ENCODE assay signal across 8 cellular contexts in genomic region chr5:179550511-179551342, GRCh38. TPM values are rescaled to one million over a fixed set of nuclear protein-coding genes. Genes with fewer than 3 reads are reported as not detected.
A peak's percentile ranks its signal among the peaks of the same experiment; 100 is the strongest.
DNase-seq lines count a peak whose midpoint lies in the region; ATAC-seq and TF ChIP-seq lines count a peak whose summit lies in the region.

Gene RUFY1, plus strand, starts transcription at chr5:179550554. Its CDS starts 16 bp downstream, at chr5:179550570.

- POLR2A ChIA-PET in IMR-90 (lab: Charles Lee; ENCODE audit: unreplicated experiment): interaction anchor here (1.0 kb wide), 1 partner anchor 9 kb away, joined by 7 read pairs; no protein-coding TSS in a partner anchor

- peak within 1 kb of the TSS; percentile 94 for H2BK5ac ChIP-seq in IMR-90 (ENCODE audit: low read depth, low read length, poor library complexity, severe bottlenecking)

- H3K18ac ChIP-seq in IMR-90 (ENCODE audit: low read depth, low read length): peak within 1 kb of the TSS; percentile 87

- no peaks in the 10 kb centered on the region for H3K9me3 ChIP-seq in DOHH2 (ENCODE audit: control insufficient read depth, insufficient read depth, low read length)
- H3K9me3 ChIP-seq in IMR-90 (ENCODE audit: control insufficient read depth, insufficient read depth, low read length): no peaks in the 10 kb centered on the region
- H3K9me3 ChIP-seq in SJCRH30 (replicated peaks): peaks cover 3% of the 10 kb centered on the region; the same call in 1 of the 2 replicates
- H3K9me3 ChIP-seq in gastroesophageal sphincter: no peaks in the 10 kb centered on the region

- peak within 1 kb of the TSS; percentile 91 for H4K91ac ChIP-seq in IMR-90 (ENCODE audit: insufficient read depth, low read depth, low read length)

- H2AFZ ChIP-seq in IMR-90 (replicated peaks; ENCODE audit: low read length, poor library complexity): peak within 1 kb of the TSS; percentile 89

- intact Hi-C loops in IMR-90 (cut with micrococcal nuclease): loop anchor here (5.0 to 10.0 kb wide), 3 partner anchors 246 to 926 kb away; partner anchors contain the start of genes CLK4 and ZNF354A

- H2BK15ac ChIP-seq in IMR-90 (ENCODE audit: low read depth, low read length): peak within 1 kb of the TSS; percentile 91; the same call in 1 of the 3 replicates

- peak within 1 kb of the TSS; percentile 44; the same call in 1 of the 2 replicates for H2BK20ac ChIP-seq in IMR-90 (ENCODE audit: low read depth, low read length)

- peak within 1 kb of the TSS; percentile 96 for H2AK9ac ChIP-seq in IMR-90 (replicated peaks; ENCODE audit: low read depth, low read length, poor library complexity)

- peak within 1 kb of the TSS; percentile 73 for H2AK5ac ChIP-seq in IMR-90 (ENCODE audit: low read depth, low read length)

- peak within 1 kb of the TSS; percentile 47 for H2BK120ac ChIP-seq in IMR-90 (ENCODE audit: low read depth, low read length)

- dilution Hi-C loops in IMR-90 (cut with HindIII; ENCODE audit: low sequenced_read_pairs, unreplicated experiment): no loop called here

- TF ChIP-seq CTCF in DOHH2 (IDR thresholded peaks at IDR 0.05; ENCODE audit: low read depth, low read length, poor library complexity, severe bottlenecking) (no peak), IMR-90 (conservative IDR thresholded peaks at IDR 0.05; ENCODE audit: low read depth, low read length) (no peak), gastroesophageal sphincter (IDR thresholded peaks at IDR 0.05) (peak in 2 of 4 experiments; percentile 49 to 54)

- ATAC-seq in GM21528 (IDR thresholded peaks at IDR 0.05; ENCODE audit: low FRiP score, unreplicated experiment) (peak; percentile 83), IMR-90 (ENCODE audit: low read depth) (peak; percentile 77), gastroesophageal sphincter (peak; percentile 92)

- H3K4me3 ChIP-seq in DOHH2 (ENCODE audit: low read length) (peak within 1 kb of the TSS; percentile 88), IMR-90 (ENCODE audit: insufficient read depth, low read depth, low read length) (peak within 1 kb of the TSS; percentile 99), SJCRH30 (peak within 1 kb of the TSS; percentile 82), gastroesophageal sphincter (peak within 1 kb of the TSS; percentile 72 to 81)

- H3K4me2 ChIP-seq in DOHH2 (ENCODE audit: low read length): peak within 1 kb of the TSS; percentile 73
- peak within 1 kb of the TSS; percentile 78 for H3K4me2 ChIP-seq in IMR-90 (ENCODE audit: low read depth, low read length)

- peak within 1 kb of the TSS; percentile 77; the same call in 1 of the 2 replicates for H3K23ac ChIP-seq in IMR-90 (ENCODE audit: low read depth, low read length)

- H3K14ac ChIP-seq in IMR-90 (replicated peaks; ENCODE audit: low read depth, low read length): peak within 1 kb of the TSS; percentile 93

- peak within 1 kb of the TSS; percentile 89 for H3K4ac ChIP-seq in IMR-90 (ENCODE audit: low read depth, low read length)

- no peak for TF ChIP-seq EP300 in gastroesophageal sphincter (IDR thresholded peaks at IDR 0.05)

- TF ChIP-seq RAD21 in IMR-90 (IDR thresholded peaks at IDR 0.05; ENCODE audit: low read length): no peak

- H3K27ac ChIP-seq in DOHH2 (ENCODE audit: low read depth, low read length) (peak within 1 kb of the TSS; percentile 80), IMR-90 (ENCODE audit: insufficient read depth, low read length) (peak within 1 kb of the TSS; percentile 99), SJCRH30 (peak within 1 kb of the TSS; percentile 71), gastroesophageal sphincter (peak within 1 kb of the TSS; percentile 78 to 97 (median 96))

- peaks cover 55% of the 10 kb centered on the region for H3K4me1 ChIP-seq in DOHH2 (ENCODE audit: control insufficient read depth, low read length)
- peaks cover 15% of the 10 kb centered on the region; the same call in 1 of the 2 replicates for H3K4me1 ChIP-seq in IMR-90 (ENCODE audit: control insufficient read depth, insufficient read depth, low read length)
- H3K4me1 ChIP-seq in SJCRH30: no peaks in the 10 kb centered on the region
- peaks cover 2 to 49% (median 14%) of the 10 kb centered on the region in 3 donors for H3K4me1 ChIP-seq in gastroesophageal sphincter

- in situ Hi-C loops in IMR-90 (cut with MboI; ENCODE audit: low sequenced_read_pairs): no loop called here

- DNase-seq in IMR-90: peak; percentile 74
- DNase-seq in SJCRH30: peak; percentile 77 to 79
- peak; percentile 45 to 81 (median 73) for DNase-seq in activated naive CD4-positive, alpha-beta T cell (lab: John Stamatoyannopoulos, UW)
- peak; percentile 73 for DNase-seq in occipital lobe (lab: John Stamatoyannopoulos, UW)
- peak; percentile 75 for DNase-seq in superior temporal gyrus (ENCODE audit: extremely low spot score)

- H3K79me1 ChIP-seq in IMR-90 (ENCODE audit: low read depth in 1 of 2, low read length in 2 of 2): peaks cover 6 to 35% of the 10 kb centered on the region in 2 experiments

- peaks cover 17% of the 10 kb centered on the region for H3K36me3 ChIP-seq in DOHH2 (ENCODE audit: control insufficient read depth, low read length)
- H3K36me3 ChIP-seq in IMR-90 (ENCODE audit: control insufficient read depth, insufficient read depth, low read length): no peaks in the 10 kb centered on the region
- 0 out of 2 replicates have a peak, but pooled peaks cover 6% of the 10 kb centered on the region for H3K36me3 ChIP-seq in SJCRH30
- no peaks in the 10 kb centered on the region for H3K36me3 ChIP-seq in gastroesophageal sphincter

- peaks cover 6% of the 10 kb centered on the region for H3F3A ChIP-seq in DOHH2 (ENCODE audit: control insufficient read depth, insufficient read depth)

- H3K27me3 ChIP-seq in DOHH2 (ENCODE audit: control insufficient read depth, low read length) (no peaks in the 10 kb centered on the region), IMR-90 (ENCODE audit: control insufficient read depth, insufficient read depth, low read length) (no peaks in the 10 kb centered on the region), SJCRH30 (no peaks in the 10 kb centered on the region), gastroesophageal sphincter (no peaks in the 10 kb centered on the region)

- no peaks in the 10 kb centered on the region for H3K9me2 ChIP-seq in DOHH2 (replicated peaks; ENCODE audit: control insufficient read depth, low read length)

- peak within 1 kb of the TSS; percentile 77 for H4K5ac ChIP-seq in IMR-90 (ENCODE audit: low read depth, low read length)

- no TSS peak for BruUV-seq in IMR-90 (replicated peaks; lab: Mats Ljungman, UMichigan)

- WGBS in IMR-90 (ENCODE audit: extremely low coverage in 2 of 2, insufficient read length in 1 of 2), 2 experiments: 1% methylated on average over 32 of the region's 109 CpGs; no CpG with 5 or more reads in 1 of the 2 experiments
- 0% methylated on average over 3 of the region's 109 CpGs; no CpG with 5 or more reads in 1 of the 2 donors for WGBS in gastroesophageal sphincter (ENCODE audit: low coverage in 1 of 2), 2 donors

- CTCF ChIA-PET in IMR-90 (lab: Yijun Ruan, JAX): no interaction called here

- peak within 1 kb of the TSS; percentile 81 to 94 for H4K8ac ChIP-seq in IMR-90 (ENCODE audit: low read depth in 2 of 2, low read length in 2 of 2)

- peaks cover 49% of the 10 kb centered on the region for H3K79me2 ChIP-seq in DOHH2 (ENCODE audit: control insufficient read depth, low read length)

- peak within 1 kb of the TSS; percentile 96 for H3K56ac ChIP-seq in IMR-90 (ENCODE audit: extremely low read depth, insufficient read depth, low read length)

- TF ChIP-seq POLR2A in IMR-90 (IDR thresholded peaks at IDR 0.05; ENCODE audit: low read depth, low read length) (peak; percentile 76), gastroesophageal sphincter (IDR thresholded peaks at IDR 0.05) (peak; percentile 83 to 87)

- H4K20me1 ChIP-seq in DOHH2 (ENCODE audit: control insufficient read depth, insufficient read depth, low read depth, low read length) (no peaks in the 10 kb centered on the region), IMR-90 (ENCODE audit: insufficient read depth, low read length) (peaks cover 3% of the 10 kb centered on the region; the same call in 1 of the 2 replicates)

- peak within 1 kb of the TSS; percentile 95 for H3K9ac ChIP-seq in IMR-90 (ENCODE audit: low read depth, low read length)

- peaks cover 5% of the 10 kb centered on the region; the same call in 1 of the 2 replicates for H3K9me1 ChIP-seq in IMR-90 (ENCODE audit: insufficient read depth, low read length)

TF ChIP-seq in IMR-90, 13 proteins besides CTCF, POLR2A, EP300 and RAD21 (continues in another document):
- TF ChIP-seq USF2 (IDR thresholded peaks at IDR 0.05; ENCODE audit: low read depth, low read length): peak; percentile 63
- TF ChIP-seq CHD1 (IDR thresholded peaks at IDR 0.05; ENCODE audit: low read depth, low read length): no peak
- no peak for TF ChIP-seq ELK1 (IDR thresholded peaks at IDR 0.05; ENCODE audit: borderline replicate concordance, low read depth, low read length)
- 0 out of 2 replicates have a peak, but pooled peaks have one; percentile 45 for TF ChIP-seq MAZ (IDR thresholded peaks at IDR 0.05; ENCODE audit: borderline replicate concordance, low read depth, low read length)
- no peak for TF ChIP-seq SMC3 (IDR thresholded peaks at IDR 0.05; ENCODE audit: low read depth, low read length)
- 0 out of 2 replicates have a peak, but pooled peaks have one; percentile 18 for TF ChIP-seq MXI1 (IDR thresholded peaks at IDR 0.05; ENCODE audit: borderline replicate concordance, low read depth, low read length)
- TF ChIP-seq BHLHE40 (IDR thresholded peaks at IDR 0.05; ENCODE audit: low read depth, low read length): peak; percentile 33; the same call in 1 of the 2 replicates

RNA-seq across cellular contexts. Expression of gene RUFY1, which starts in this region (rescaled TPM):
- total RNA-seq in IMR-90 (2012; rRNA removed): 19.5 and 27.8 TPM in 2 replicates
- 21.4 and 21.8 TPM in 2 replicates for polyA plus RNA-seq in IMR-90 (2012; rRNA removed)
- 13.6 and 15.2 TPM in 2 replicates for polyA plus RNA-seq in IMR-90 (2012; cell fraction: cytosol; rRNA removed)
- 29.2 and 34.1 TPM in 2 replicates for polyA plus RNA-seq in IMR-90 (2012; cell fraction: nucleus; rRNA removed; ENCODE audit: low replicate concordance)
- 24.8 and 25.7 TPM in 2 replicates for total RNA-seq in SJCRH30 (2014; rRNA removed; shearing (Covaris generic))
- total RNA-seq in gastroesophageal sphincter: 10 to 100 TPM; 38.1 to 59.0 (median 54.8) TPM
- total RNA-seq in occipital lobe: 24.0 TPM

Comparison
In these comparisons a context has a peak if more than half of its experiments do, and no peak if none do; other contexts are left out.
1. Peak in every context shown above with its lines: DNase-seq, ATAC-seq, H3K4me3 ChIP-seq and H3K27ac ChIP-seq.